Comparison of ENCODE assay signal across 1 cellular context in genomic region chr19:7830272-7830771, GRCh38.
A peak's percentile ranks its signal among the peaks of the same experiment; 100 is the strongest.
TF ChIP-seq lines count a peak whose summit lies in the region.

No MANE protein-coding gene starts in this region.

TF ChIP-seq in H1, 55 proteins besides CTCF, POLR2A, EP300 and RAD21:
- TF ChIP-seq RBBP5 (IDR thresholded peaks at IDR 0.05; ENCODE audit: borderline replicate concordance, low read depth, low read length) (0 out of 2 replicates have a peak, but pooled peaks have one; percentile 57), KDM4A (IDR thresholded peaks at IDR 0.05; ENCODE audit: low read depth, low read length, severe bottlenecking) (peak; percentile 64), HDAC2 (IDR thresholded peaks at IDR 0.05; ENCODE audit: borderline replicate concordance in 1 of 2, low read depth in 2 of 2, low read length in 2 of 2) (no peak)
